Comparison of ENCODE assay signal across 8 cellular contexts in the genomic region with DNA sequence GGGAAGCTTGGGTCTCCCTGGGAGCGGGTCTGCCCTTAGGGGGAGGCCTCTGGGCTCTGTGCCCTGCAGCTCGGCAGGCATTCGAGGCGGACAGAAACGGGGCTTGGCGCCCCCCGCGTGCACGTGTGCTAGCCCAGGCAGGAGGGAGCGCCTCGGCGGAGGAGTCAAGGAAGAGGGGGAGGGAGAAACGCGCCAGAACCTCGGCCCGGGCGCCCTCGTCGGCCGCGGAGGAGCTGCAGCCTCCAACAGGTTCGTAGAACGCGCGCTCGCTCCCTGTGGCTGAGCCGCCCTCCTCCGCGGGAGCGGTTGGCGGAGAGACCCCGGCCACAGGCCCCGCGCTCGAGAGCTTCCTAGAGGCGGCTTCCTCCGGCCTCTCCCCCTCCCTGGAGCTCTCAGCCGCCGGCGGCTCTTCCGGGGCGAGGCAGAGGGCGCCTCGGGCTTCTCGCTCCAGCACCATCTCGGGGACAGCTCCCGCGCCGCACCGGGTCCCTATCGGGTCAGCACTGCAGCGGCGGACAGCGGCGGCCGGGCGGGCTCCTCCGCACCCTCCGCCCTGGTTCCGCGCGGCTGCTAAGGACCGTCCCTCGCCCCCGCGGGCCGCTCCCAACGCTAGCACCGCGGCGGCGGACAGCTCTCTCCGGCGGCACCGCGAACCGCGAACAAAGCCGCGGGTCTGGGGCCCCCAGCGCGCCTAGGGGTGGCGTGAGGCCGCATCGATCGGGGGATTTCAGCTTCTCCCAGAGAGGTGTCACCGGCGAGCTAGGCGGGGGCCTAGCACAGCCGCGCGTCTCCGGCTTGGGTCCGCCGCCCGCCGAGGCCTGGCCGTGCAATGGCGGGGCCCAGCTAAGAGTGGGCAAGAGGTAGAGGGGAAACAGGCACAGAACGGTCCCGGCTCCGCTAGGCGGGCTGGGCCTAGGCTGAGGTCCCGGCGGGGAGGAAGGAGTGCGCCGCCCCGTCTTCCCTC.
DNase-seq lines count a peak whose midpoint lies in the region; ATAC-seq and TF ChIP-seq lines count a peak whose summit lies in the region.

No MANE protein-coding gene starts in this region.

- H3K9me3 Mint-ChIP-seq in endodermal cell, result no peaks in the 10 kb centered on the region

- TF ChIP-seq CTCF in GM06990 (IDR thresholded peaks at IDR 0.05; ENCODE audit: insufficient read depth, low read length, poor library complexity, severe bottlenecking), result no peak
- no peak for TF ChIP-seq CTCF in endodermal cell (conservative IDR thresholded peaks at IDR 0.05)

- H3K27ac ChIP-seq in endodermal cell (ENCODE audit: low read depth, low read length), result peak overlapping the region; percentile 73

- no peaks in the 10 kb centered on the region for H3K9me3 ChIP-seq in endodermal cell (ENCODE audit: control insufficient read depth, low read length)

- DNase-seq in GM06990 (ENCODE audit: extremely low read depth, insufficient read length), result peak; percentile 26
- DNase-seq in NCI-H446 treated with DMSO at 0.1 percent for 48 hours (lab: John Stamatoyannopoulos, UW), result peak; percentile 55
- DNase-seq in activated CD8-positive, alpha-beta memory T cell treated with anti-CD3 and anti-CD28 coated beads, Interleukin-2, amount 50 U/mL, for 48 hours, result peak; percentile 91
- DNase-seq in endodermal cell, result peak; percentile 97
- peak; percentile 83 for DNase-seq in midbrain (lab: John Stamatoyannopoulos, UW)
- DNase-seq in stimulated activated CD8-positive, alpha-beta memory T cell treated with anti-CD3 and anti-CD28 coated beads, Interleukin-4, amount 100 ng/mL, for 24 hours (ENCODE audit: low read depth), result peak; percentile 57

- 0% methylated on average over 27 to 106 of the region's 108 CpGs for WGBS in endodermal cell (ENCODE audit: insufficient coverage in 1 of 2, insufficient read length in 1 of 2), 2 experiments

- H3K4me3 Mint-ChIP-seq in endodermal cell, result peak overlapping the region; percentile 60

- peaks cover 49% of the 10 kb centered on the region for H3K27me3 Mint-ChIP-seq in endodermal cell (ENCODE audit: insufficient read depth)

- H3K4me1 ChIP-seq in endodermal cell (ENCODE audit: control insufficient read depth, insufficient read depth, low read length), result no peaks in the 10 kb centered on the region

- H3K27me3 ChIP-seq in GM06990 (replicated peaks; ENCODE audit: control insufficient read depth, insufficient read depth, low read length) (peaks cover 2% of the 10 kb centered on the region), endodermal cell (ENCODE audit: control insufficient read depth, insufficient read depth, low read length, poor library complexity, severe bottlenecking) (peaks cover 49% of the 10 kb centered on the region)

- H3K9ac ChIP-seq in endodermal cell (ENCODE audit: extremely low read depth, low read length, poor library complexity, severe bottlenecking), result no peak overlapping the region

- H3K36me3 ChIP-seq in GM06990 (ENCODE audit: control insufficient read depth, insufficient read depth, low read length) (no peaks in the 10 kb centered on the region), endodermal cell (ENCODE audit: control insufficient read depth, insufficient read depth, low read length) (no peaks in the 10 kb centered on the region)

- H3K4me3 ChIP-seq in GM06990 (replicated peaks; ENCODE audit: low read depth, low read length) (no peak overlapping the region), endodermal cell (ENCODE audit: low read length) (peak overlapping the region; percentile 71)

- peaks cover 8% of the 10 kb centered on the region for H3K4me1 Mint-ChIP-seq in endodermal cell

- H3K27ac Mint-ChIP-seq in endodermal cell, result no peak overlapping the region

- ATAC-seq in HG02981 (IDR thresholded peaks at IDR 0.05; ENCODE audit: unreplicated experiment) (peak; percentile 85), GM21737 (IDR thresholded peaks at IDR 0.05; ENCODE audit: unreplicated experiment) (no peak)

- no peaks in the 10 kb centered on the region for H3K36me3 Mint-ChIP-seq in endodermal cell (ENCODE audit: low read depth)

Comparison
In these comparisons a context has a peak if more than half of its experiments do, and no peak if none do; other contexts are left out.
1. DNase-seq: peak in every context shown above with its lines; median percentile 97 in endodermal cell; 91 in activated CD8-positive, alpha-beta memory T cell treated with anti-CD3 and anti-CD28 coated beads, Interleukin-2, amount 50 U/mL, for 48 hours; 83 in midbrain; 57 in stimulated activated CD8-positive, alpha-beta memory T cell treated with anti-CD3 and anti-CD28 coated beads, Interleukin-4, amount 100 ng/mL, for 24 hours; 55 in NCI-H446 treated with DMSO at 0.1 percent for 48 hours; 26 in GM06990.